17 cellular contexts compared by ENCODE assay signal in the genomic region with DNA sequence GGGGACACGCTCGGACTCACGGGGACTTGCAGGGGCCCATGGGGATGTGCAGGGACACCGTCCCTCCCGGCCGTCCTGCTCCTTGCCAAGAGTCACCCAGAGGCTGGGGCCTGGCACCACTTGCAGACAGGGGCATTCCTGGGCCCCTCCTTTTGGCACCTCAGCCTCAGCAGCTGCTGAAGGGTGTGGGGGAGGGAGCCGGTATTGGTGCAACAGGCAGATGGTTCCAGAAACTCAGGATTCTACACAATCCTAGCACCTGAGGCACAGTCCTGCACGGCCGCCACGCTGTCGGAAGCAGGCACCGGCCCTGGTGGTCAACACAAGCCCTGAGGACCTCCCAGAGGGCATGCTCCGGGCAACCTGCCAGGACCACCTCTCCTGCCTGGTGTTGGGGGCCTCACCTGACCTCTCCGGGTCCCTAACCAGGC. TPM values are rescaled to one million over a fixed set of nuclear protein-coding genes. Genes with fewer than 3 reads are reported as not detected.
DNase-seq lines count a peak whose midpoint lies in the region; ATAC-seq and TF ChIP-seq lines count a peak whose summit lies in the region.
"Had no signal": no experiment of that assay in that cellular context is flagged by ENCODE, and none has a peak within 500 bp of the region (broad histone marks: within the 10 kb centered on the region; RNA-seq: fewer than 3 reads in every experiment).

No MANE protein-coding gene starts in this region.

- H3K27ac ChIP-seq in C4-2B (peak overlapping the region; percentile 95), OCI-LY3 (ENCODE audit: low read length) (peak overlapping the region; percentile 47), left ventricle myocardium inferior (replicated peaks) (peak overlapping the region; percentile 38), neuronal stem cell (replicated peaks; ENCODE audit: low read length) (no peak overlapping the region), trophoblast cell (ENCODE audit: low read depth, low read length) (no peak overlapping the region)
- H3K27ac ChIP-seq: coronary artery had no signal

- H4K12ac ChIP-seq in trophoblast cell (ENCODE audit: low read depth, low read length) = no peak overlapping the region

- no peak overlapping the region for H4K91ac ChIP-seq in neuronal stem cell (ENCODE audit: low read depth, low read length, poor library complexity)
- no peak overlapping the region for H4K91ac ChIP-seq in trophoblast cell (ENCODE audit: low read depth, low read length)

- no CpG with 5 or more reads among the region's 14 CpGs for WGBS in neuronal stem cell (ENCODE audit: extremely low coverage in 2 of 2, insufficient read length in 2 of 2, insufficient replicate concordance in 1 of 2), 2 donors
- no CpG with 5 or more reads among the region's 14 CpGs for WGBS in trophoblast cell (ENCODE audit: extremely low coverage, insufficient coverage, insufficient read length)

- no peak for TF ChIP-seq CTCF in C4-2B (conservative IDR thresholded peaks at IDR 0.05)
- TF ChIP-seq CTCF in OCI-LY3 (IDR thresholded peaks at IDR 0.05; ENCODE audit: low read depth, low read length) = no peak
- no peak for TF ChIP-seq CTCF in left ventricle myocardium inferior (IDR thresholded peaks at IDR 0.05; ENCODE audit: borderline replicate concordance)

- intact Hi-C loops in left ventricle myocardium inferior (cut with micrococcal nuclease) = loop anchor here (10.0 kb wide), 1 partner anchor 146 kb away; no protein-coding TSS in a partner anchor

- no peaks in the 10 kb centered on the region for H4K20me1 ChIP-seq in OCI-LY3 (ENCODE audit: insufficient read depth, low read length)

- no peak for ATAC-seq in GM19035 (IDR thresholded peaks at IDR 0.05; ENCODE audit: unreplicated experiment)
- ATAC-seq in HG03565 (IDR thresholded peaks at IDR 0.05; ENCODE audit: unreplicated experiment) = no peak
- ATAC-seq: left lobe of liver; natural killer cell; stimulated activated naive B cell treated with anti-CD40 and anti-IgM and Interleukin-4, amounts not matched to agents 10 μg/mL and 1 μg/mL and 100 μg/mL, for 72 hours had no signal

- H3K36me3 ChIP-seq in OCI-LY3 (replicated peaks; ENCODE audit: low read depth, low read length) (no peaks in the 10 kb centered on the region), left ventricle myocardium inferior (no peaks in the 10 kb centered on the region), neuronal stem cell (replicated peaks in 1 of 2; ENCODE audit: control insufficient read depth in 2 of 2, insufficient read depth in 2 of 2, low read length in 2 of 2) (no peaks in the 10 kb centered on the region), trophoblast cell (ENCODE audit: control insufficient read depth in 1 of 2, insufficient read depth in 2 of 2, low read length in 2 of 2) (no peaks in the 10 kb centered on the region)

- no peaks in the 10 kb centered on the region for H3K79me1 ChIP-seq in neuronal stem cell (ENCODE audit: low read depth, low read length)
- H3K79me1 ChIP-seq in trophoblast cell (ENCODE audit: low read length) = no peaks in the 10 kb centered on the region

- peak overlapping the region; percentile 91 for H3K4me2 ChIP-seq in OCI-LY3 (ENCODE audit: low read length)
- H3K4me2 ChIP-seq in neuronal stem cell (ENCODE audit: insufficient read depth, low read length, poor library complexity, severe bottlenecking) = no peak overlapping the region
- no peak overlapping the region for H3K4me2 ChIP-seq in trophoblast cell (ENCODE audit: low read length)

- H3K9ac ChIP-seq in OCI-LY3 (ENCODE audit: low read length) (peak overlapping the region; percentile 66), neuronal stem cell (ENCODE audit: low read depth, low read length, poor library complexity) (no peak overlapping the region), trophoblast cell (ENCODE audit: low read length) (no peak overlapping the region)

- H3K4ac ChIP-seq in neuronal stem cell (ENCODE audit: low read length) (no peak overlapping the region), trophoblast cell (ENCODE audit: low read depth, low read length) (no peak overlapping the region)

- peak overlapping the region; percentile 40 for H3K23ac ChIP-seq in neuronal stem cell (ENCODE audit: low read depth, low read length, poor library complexity)
- H3K23ac ChIP-seq in trophoblast cell (ENCODE audit: low read length) = no peak overlapping the region

- DNase-seq in left ventricle myocardium inferior = no peak
- no peak for DNase-seq in neuronal stem cell (ENCODE audit: low spot score)
- DNase-seq in NCI-H446 treated with DMSO at 0.1 percent for 48 hours (lab: John Stamatoyannopoulos, UW) = no peak
- no peak for DNase-seq in trophoblast cell
- DNase-seq: activated CD4-positive, alpha-beta T cell treated with anti-CD3 and anti-CD28 coated beads, Interleukin-2, amount 10 ng/mL, durations not matched to agents 24 days and 14 days; activated naive CD4-positive, alpha-beta T cell treated with anti-CD3 and anti-CD28 coated beads, Interleukin-2, amount 10 ng/mL, durations not matched to agents 7 days and 5 days; activated T-cell treated with anti-CD3 and anti-CD28 coated beads for 4 hours; foreskin fibroblast; natural killer cell; posterior cingulate gyrus; stimulated activated naive B cell treated with anti-CD40 and anti-IgM and Interleukin-4, amounts not matched to agents 10 μg/mL and 1 μg/mL and 100 μg/mL, for 72 hours had no signal

- H2BK12ac ChIP-seq in neuronal stem cell (ENCODE audit: low read length) = peak overlapping the region; percentile 69
- no peak overlapping the region for H2BK12ac ChIP-seq in trophoblast cell (ENCODE audit: low read length)

- H2AFZ ChIP-seq in OCI-LY3 (ENCODE audit: low read depth, low read length) (no peak overlapping the region; the same call in 1 of the 2 replicates), neuronal stem cell (ENCODE audit: low read length) (peak overlapping the region; percentile 56), trophoblast cell (ENCODE audit: insufficient read depth, low read length, poor library complexity) (no peak overlapping the region)

- H3K4me1 ChIP-seq in OCI-LY3 (ENCODE audit: low read length) (peaks cover 63% of the 10 kb centered on the region), left ventricle myocardium inferior (peaks cover 94% of the 10 kb centered on the region), neuronal stem cell (ENCODE audit: control insufficient read depth in 2 of 2, insufficient read depth in 1 of 2, low read depth in 1 of 2, low read length in 2 of 2) (peaks cover 7% of the 10 kb centered on the region in 2 donors), trophoblast cell (ENCODE audit: control insufficient read depth in 1 of 2, insufficient read depth in 2 of 2, low read length in 2 of 2) (peaks cover 0 to 2% of the 10 kb centered on the region in 2 experiments)

- H3K4me3 ChIP-seq in OCI-LY3 (ENCODE audit: low read length) (peak overlapping the region; percentile 77), left ventricle myocardium inferior (no peak overlapping the region), neuronal stem cell (ENCODE audit: low read length in 2 of 2) (no peak overlapping the region), trophoblast cell (ENCODE audit: low read depth, low read length) (no peak overlapping the region)
- H3K4me3 ChIP-seq: coronary artery had no signal

- H2BK5ac ChIP-seq in neuronal stem cell (ENCODE audit: low read length) = peak overlapping the region; percentile 57
- H2BK5ac ChIP-seq in trophoblast cell (ENCODE audit: low read depth, low read length, poor library complexity) = no peak overlapping the region

- H2AK5ac ChIP-seq in neuronal stem cell (ENCODE audit: low read depth, low read length) = peak overlapping the region; percentile 97
- H2AK5ac ChIP-seq in trophoblast cell (ENCODE audit: low read length) = no peak overlapping the region

- H3K27me3 ChIP-seq in OCI-LY3 (ENCODE audit: low read depth, low read length) = no peaks in the 10 kb centered on the region
- no peaks in the 10 kb centered on the region for H3K27me3 ChIP-seq in left ventricle myocardium inferior (ENCODE audit: low read depth)
- peaks cover 0 to 16% (median 0%) of the 10 kb centered on the region in 3 experiments for H3K27me3 ChIP-seq in neuronal stem cell (ENCODE audit: control insufficient read depth in 3 of 3, insufficient read depth in 3 of 3, low read depth in 1 of 3, low read length in 3 of 3)
- no peaks in the 10 kb centered on the region for H3K27me3 ChIP-seq in trophoblast cell (ENCODE audit: insufficient read depth, low read length)

- H3K18ac ChIP-seq in neuronal stem cell (ENCODE audit: low read length) (peak overlapping the region; percentile 86), trophoblast cell (ENCODE audit: low read length) (no peak overlapping the region)

- H3K79me2 ChIP-seq in OCI-LY3 (ENCODE audit: low read length) = no peaks in the 10 kb centered on the region
- H3K79me2 ChIP-seq in trophoblast cell (ENCODE audit: control insufficient read depth, insufficient read depth, low read length, poor library complexity) = no peaks in the 10 kb centered on the region

- H4K8ac ChIP-seq in neuronal stem cell (ENCODE audit: low read depth, low read length) (peak overlapping the region; percentile 50), trophoblast cell (ENCODE audit: low read depth, low read length) (no peak overlapping the region)

- H3K14ac ChIP-seq in neuronal stem cell (ENCODE audit: low read length) (peak overlapping the region; percentile 97), trophoblast cell (ENCODE audit: low read length) (no peak overlapping the region)

- H2BK15ac ChIP-seq in neuronal stem cell (ENCODE audit: low read length) = peak overlapping the region; percentile 93

- H3K9me3 ChIP-seq in OCI-LY3 (ENCODE audit: insufficient read depth, low read length) (no peaks in the 10 kb centered on the region), left ventricle myocardium inferior (replicated peaks) (no peaks in the 10 kb centered on the region), neuronal stem cell (replicated peaks in 1 of 2; ENCODE audit: control insufficient read depth in 2 of 2, insufficient read depth in 1 of 2, low read depth in 1 of 2, low read length in 2 of 2) (no peaks in the 10 kb centered on the region), trophoblast cell (ENCODE audit: insufficient read depth, low read depth, low read length) (peaks cover 2% of the 10 kb centered on the region)

- H2BK120ac ChIP-seq in neuronal stem cell (ENCODE audit: low read depth, low read length) (no peak overlapping the region), trophoblast cell (ENCODE audit: insufficient read depth, low read length, poor library complexity) (no peak overlapping the region)

RNA-seq across cellular contexts. Expression of gene SLC12A7, which starts 19.3 kb away (rescaled TPM):
- total RNA-seq in left ventricle myocardium inferior = 140 TPM
- 25.7 TPM for polyA plus RNA-seq in neuronal stem cell (2013, experiment 1 of 2)
- 25.0 TPM for polyA plus RNA-seq in neuronal stem cell (2013, experiment 2 of 2)
- polyA plus RNA-seq in trophoblast cell (2013) = 6.2 and 6.3 TPM in 2 replicates

Comparison
In these comparisons a context has a peak if more than half of its experiments do, and no peak if none do; other contexts are left out.
1. H3K27ac ChIP-seq: peak in C4-2B (single experiment), OCI-LY3 (single experiment) and left ventricle myocardium inferior (single experiment); none in neuronal stem cell (single experiment) and trophoblast cell (single experiment).